19 cellular contexts compared by ENCODE assay signal in the genomic region with DNA sequence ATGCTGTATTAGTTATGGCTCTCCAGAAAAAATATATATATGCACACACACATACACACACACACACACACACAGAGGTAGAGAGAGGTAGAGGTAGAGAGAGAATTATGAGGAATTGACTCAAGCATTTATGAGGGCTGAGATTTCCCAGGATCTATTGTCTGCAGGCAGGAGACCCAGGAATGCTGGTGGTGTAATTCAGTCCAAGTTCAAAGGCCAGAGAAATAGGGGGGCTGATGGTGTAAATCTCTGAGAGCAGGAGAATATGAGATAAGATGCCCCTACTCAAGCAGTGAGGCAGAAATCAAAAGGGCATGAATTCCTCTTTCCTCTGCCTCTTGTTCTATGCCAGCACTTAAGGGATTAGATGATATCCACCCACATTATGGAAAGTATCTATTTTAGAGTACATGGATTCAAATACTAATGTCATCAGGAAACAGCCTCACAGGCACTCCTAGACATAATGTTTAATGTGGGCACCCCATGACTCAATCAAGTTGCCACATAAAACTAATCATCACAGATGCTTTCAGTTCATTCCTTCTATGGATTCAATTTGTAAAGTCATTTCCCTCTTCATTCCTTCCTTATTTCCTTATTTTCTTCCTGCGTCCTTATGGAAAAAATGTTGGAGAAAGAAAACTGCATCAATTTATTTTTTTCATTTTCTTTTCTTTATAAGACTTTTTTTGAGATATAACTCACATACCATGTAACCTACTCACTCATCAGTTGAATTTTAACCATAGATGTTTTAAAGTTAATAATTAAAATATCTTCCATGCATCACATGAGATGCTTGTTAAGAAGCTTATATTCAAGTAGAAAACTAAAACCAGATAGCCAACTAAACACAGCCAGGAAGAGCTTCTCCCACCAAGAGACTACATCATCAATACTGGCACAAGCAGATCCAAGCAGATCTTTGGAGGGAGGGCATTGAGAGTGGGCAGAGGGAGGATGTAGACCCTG.
DNase-seq lines count a peak whose midpoint lies in the region; ATAC-seq, FAIRE-seq and TF ChIP-seq lines count a peak whose summit lies in the region.
"Had no signal": no experiment of that assay in that cellular context is flagged by ENCODE, and none has a peak within 500 bp of the region (broad histone marks: within the 10 kb centered on the region; RNA-seq: fewer than 3 reads in every experiment).

No MANE protein-coding gene starts in this region.

- H3K27me3 ChIP-seq in GM23338 (ENCODE audit: insufficient read depth): no peaks in the 10 kb centered on the region
- H3K27me3 ChIP-seq: SJCRH30 had no signal

- H3K4me1 ChIP-seq in A549: 0 out of 3 replicates have a peak, but pooled peaks cover 4% of the 10 kb centered on the region
- H3K4me1 ChIP-seq in GM23338 (ENCODE audit: insufficient read depth): peaks cover 4% of the 10 kb centered on the region
- H3K4me1 ChIP-seq: SJCRH30 had no signal

- ATAC-seq in A549: peak; percentile 23 to 50; a peak in 2 of 6 replicates
- no peak for ATAC-seq in GM23338
- ATAC-seq in HG03457 (IDR thresholded peaks at IDR 0.05; ENCODE audit: unreplicated experiment): no peak
- ATAC-seq: HepG2, PC-3 had no signal

- H3K9me3 ChIP-seq in A549: no peaks in the 10 kb centered on the region
- H3K9me3 ChIP-seq: SJCRH30 had no signal

- peaks cover 5% of the 10 kb centered on the region; the same call in 2 of the 3 replicates for H3K36me3 Mint-ChIP-seq in GM23338 (ENCODE audit: low read depth)
- H3K36me3 Mint-ChIP-seq in T-helper 2 cell treated with Interferon-gamma antibody and Interleukin-4, amounts not matched to agents 5 μg/mL and 100 μg/mL, for 36 hours (ENCODE audit: low read depth): no peaks in the 10 kb centered on the region

- no peaks in the 10 kb centered on the region for H3F3A ChIP-seq in GM23338 (replicated peaks; ENCODE audit: low read depth)

- no peak overlapping the region for H2AFZ ChIP-seq in GM23338

- TF ChIP-seq CTCF in A549 (IDR thresholded peaks at IDR 0.05) (no peak), GM23338 (conservative IDR thresholded peaks at IDR 0.05; ENCODE audit: low read depth in 2 of 2) (no peak), epithelial cell of esophagus (IDR thresholded peaks at IDR 0.05; ENCODE audit: insufficient read depth, low read depth, low read length, missing control alignments) (no peak)

- H3K9me2 ChIP-seq in GM23338 (ENCODE audit: insufficient read depth): no peaks in the 10 kb centered on the region

- H3K4me2 ChIP-seq in A549 (peak overlapping the region; percentile 37), GM23338 (no peak overlapping the region)
- H3K4me2 ChIP-seq: KMS-11 had no signal

- H4K20me1 ChIP-seq in GM23338 (replicated peaks; ENCODE audit: insufficient read depth): no peaks in the 10 kb centered on the region

- 4% methylated on average over 1 of the region's 1 CpG for WGBS in A549 (ENCODE audit: missing lambda C conversion rate)

- no peaks in the 10 kb centered on the region for H3K36me3 ChIP-seq in GM23338 (ENCODE audit: insufficient read depth)
- H3K36me3 ChIP-seq: SJCRH30 had no signal

- TF ChIP-seq EP300 in A549 (IDR thresholded peaks at IDR 0.05): no peak

- H3K4me3 ChIP-seq in A549 (no peak overlapping the region), GM23338 (no peak overlapping the region), epithelial cell of esophagus (ENCODE audit: low read length) (no peak overlapping the region)
- H3K4me3 ChIP-seq: SJCRH30 had no signal

- peaks cover 5% of the 10 kb centered on the region; the same call in 2 of the 3 replicates for H3K9me3 Mint-ChIP-seq in GM23338
- peaks cover 7% of the 10 kb centered on the region for H3K9me3 Mint-ChIP-seq in T-helper 2 cell treated with Interferon-gamma antibody and Interleukin-4, amounts not matched to agents 5 μg/mL and 100 μg/mL, for 36 hours

- H3K27ac Mint-ChIP-seq in GM23338: 0 out of 2 replicates have a peak overlapping the region, but pooled peaks have one; percentile 5
- H3K27ac Mint-ChIP-seq in T-helper 2 cell treated with Interferon-gamma antibody and Interleukin-4, amounts not matched to agents 5 μg/mL and 100 μg/mL, for 36 hours: no peak overlapping the region
- H3K27ac Mint-ChIP-seq: HFFc6 had no signal

- TF ChIP-seq POLR2A in A549 (IDR thresholded peaks at IDR 0.05; ENCODE audit: low read length): no peak

- no peak for FAIRE-seq in A549 (lab: Jason Lieb, UNC)
- FAIRE-seq: H1, HepG2 had no signal

- H3K4me3 Mint-ChIP-seq in GM23338: no peak overlapping the region
- no peak overlapping the region for H3K4me3 Mint-ChIP-seq in T-helper 2 cell treated with Interferon-gamma antibody and Interleukin-4, amounts not matched to agents 5 μg/mL and 100 μg/mL, for 36 hours
- H3K4me3 Mint-ChIP-seq: HFFc6 had no signal

- no peak for TF ChIP-seq RAD21 in A549 (conservative IDR thresholded peaks at IDR 0.05 in 1 of 2, IDR thresholded peaks at IDR 0.05 in 1 of 2)

- H3K4me1 Mint-ChIP-seq in GM23338: peaks cover 6% of the 10 kb centered on the region; the same call in 2 of the 3 replicates
- no peaks in the 10 kb centered on the region for H3K4me1 Mint-ChIP-seq in T-helper 2 cell treated with Interferon-gamma antibody and Interleukin-4, amounts not matched to agents 5 μg/mL and 100 μg/mL, for 36 hours (ENCODE audit: low read depth)

- H3K27ac ChIP-seq in A549 (peak overlapping the region; percentile 60 to 74; a peak in 5 of 6 replicates), GM23338 (ENCODE audit: low read depth) (no peak overlapping the region)
- H3K27ac ChIP-seq: KMS-11, SJCRH30 had no signal

- no peaks in the 10 kb centered on the region for H3K79me2 ChIP-seq in GM23338 (replicated peaks; ENCODE audit: insufficient read depth)

- CTCF ChIA-PET in A549 (lab: Yijun Ruan, JAX): no interaction called here

- POLR2A ChIA-PET in A549 (lab: Yijun Ruan, JAX): no interaction called here

- peaks cover 3% of the 10 kb centered on the region for H3K27me3 Mint-ChIP-seq in GM23338 (ENCODE audit: insufficient read depth, low read depth, poor library complexity)
- H3K27me3 Mint-ChIP-seq in T-helper 2 cell treated with Interferon-gamma antibody and Interleukin-4, amounts not matched to agents 5 μg/mL and 100 μg/mL, for 36 hours (ENCODE audit: low read depth): no peaks in the 10 kb centered on the region

- DNase-seq in A549 (ENCODE audit: low read depth in 1 of 2, low spot score in 1 of 2) (peak in 1 of 2 experiments; percentile 2), GM23338 (ENCODE audit: low spot score) (no peak), epithelial cell of esophagus (ENCODE audit: low read depth) (peak; percentile 36), left kidney (ENCODE audit: low read depth, low spot score) (peak; percentile 23), retina (no peak)
- DNase-seq in T-helper 2 cell treated with Interferon-gamma antibody and Interleukin-4, amounts not matched to agents 5 μg/mL and 100 μg/mL, for 36 hours (ENCODE audit: low spot score): no peak
- DNase-seq: COR-L47, HFFc6, NCI-H1048, NCI-H146, NCI-H2081, NCI-H510A treated with DMSO at 0.1 percent for 48 hours, NCI-H82, PC-3, SJCRH30 had no signal

TF ChIP-seq in A549, 52 proteins besides CTCF, POLR2A, EP300 and RAD21 (continues in another document):
- TF ChIP-seq, protein P1, sequence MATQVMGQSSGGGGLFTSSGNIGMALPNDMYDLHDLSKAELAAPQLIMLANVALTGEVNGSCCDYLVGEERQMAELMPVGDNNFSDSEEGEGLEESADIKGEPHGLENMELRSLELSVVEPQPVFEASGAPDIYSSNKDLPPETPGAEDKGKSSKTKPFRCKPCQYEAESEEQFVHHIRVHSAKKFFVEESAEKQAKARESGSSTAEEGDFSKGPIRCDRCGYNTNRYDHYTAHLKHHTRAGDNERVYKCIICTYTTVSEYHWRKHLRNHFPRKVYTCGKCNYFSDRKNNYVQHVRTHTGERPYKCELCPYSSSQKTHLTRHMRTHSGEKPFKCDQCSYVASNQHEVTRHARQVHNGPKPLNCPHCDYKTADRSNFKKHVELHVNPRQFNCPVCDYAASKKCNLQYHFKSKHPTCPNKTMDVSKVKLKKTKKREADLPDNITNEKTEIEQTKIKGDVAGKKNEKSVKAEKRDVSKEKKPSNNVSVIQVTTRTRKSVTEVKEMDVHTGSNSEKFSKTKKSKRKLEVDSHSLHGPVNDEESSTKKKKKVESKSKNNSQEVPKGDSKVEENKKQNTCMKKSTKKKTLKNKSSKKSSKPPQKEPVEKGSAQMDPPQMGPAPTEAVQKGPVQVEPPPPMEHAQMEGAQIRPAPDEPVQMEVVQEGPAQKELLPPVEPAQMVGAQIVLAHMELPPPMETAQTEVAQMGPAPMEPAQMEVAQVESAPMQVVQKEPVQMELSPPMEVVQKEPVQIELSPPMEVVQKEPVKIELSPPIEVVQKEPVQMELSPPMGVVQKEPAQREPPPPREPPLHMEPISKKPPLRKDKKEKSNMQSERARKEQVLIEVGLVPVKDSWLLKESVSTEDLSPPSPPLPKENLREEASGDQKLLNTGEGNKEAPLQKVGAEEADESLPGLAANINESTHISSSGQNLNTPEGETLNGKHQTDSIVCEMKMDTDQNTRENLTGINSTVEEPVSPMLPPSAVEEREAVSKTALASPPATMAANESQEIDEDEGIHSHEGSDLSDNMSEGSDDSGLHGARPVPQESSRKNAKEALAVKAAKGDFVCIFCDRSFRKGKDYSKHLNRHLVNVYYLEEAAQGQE (IDR thresholded peaks at IDR 0.05): no peak
- TF ChIP-seq CEBPB (IDR thresholded peaks at IDR 0.05): no peak

TF ChIP-seq in GM23338, 12 proteins besides CTCF, POLR2A, EP300 and RAD21 (continues in another document):
- TF ChIP-seq ZNF331 (CRISPR knock-in tag; IDR thresholded peaks at IDR 0.05; ENCODE audit: low read depth) (no peak), POLR2AphosphoS5 (IDR thresholded peaks at IDR 0.05; ENCODE audit: low read depth) (no peak), ZNF114 (CRISPR knock-in tag; IDR thresholded peaks at IDR 0.05) (no peak)

Comparison
In these comparisons a context has a peak if more than half of its experiments do, and no peak if none do; other contexts are left out.
1. ATAC-seq: peak in A549 (2 of 2); none in GM23338 (single experiment) and HG03457 (single experiment).
2. DNase-seq: peak in epithelial cell of esophagus (single experiment) and left kidney (single experiment); none in GM23338 (single experiment), retina (single experiment) and T-helper 2 cell treated with Interferon-gamma antibody and Interleukin-4, amounts not matched to agents 5 μg/mL and 100 μg/mL, for 36 hours (single experiment).